8 cellular contexts compared by ENCODE assay signal in the genomic region with DNA sequence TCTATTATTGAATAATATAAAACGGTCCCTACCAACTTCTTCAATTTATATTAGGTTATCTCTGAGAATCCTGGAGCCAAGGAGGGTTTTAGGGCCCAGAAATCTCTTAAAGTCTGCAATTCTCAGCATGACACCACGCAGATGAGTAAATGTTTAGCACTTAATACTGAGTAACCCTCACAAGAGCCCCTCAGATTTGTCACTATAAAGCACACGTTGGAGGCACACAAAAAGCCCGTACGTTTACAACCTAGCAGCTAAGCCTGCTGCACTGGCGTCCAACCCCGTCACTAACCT. TPM values are rescaled to one million over a fixed set of nuclear protein-coding genes. Genes with fewer than 3 reads are reported as not detected.
DNase-seq lines count a peak whose midpoint lies in the region; ATAC-seq and TF ChIP-seq lines count a peak whose summit lies in the region.

No MANE protein-coding gene starts in this region.

- no peak for TF ChIP-seq EP300 in upper lobe of left lung (IDR thresholded peaks at IDR 0.05)

- DNase-seq in A673 (ENCODE audit: low spot score) (no peak), astrocyte of the spinal cord (ENCODE audit: low read depth, low spot score) (peak; percentile 14), right lobe of liver (no peak), upper lobe of left lung (no peak), NCI-H2081 (lab: John Stamatoyannopoulos, UW) (no peak)
- no peak for DNase-seq in stimulated activated CD4-positive, alpha-beta T cell treated with anti-CD3 and anti-CD28 coated beads, Interleukin-2, amount 100 ng/mL, for 24 hours

- TF ChIP-seq CTCF in A673 (conservative IDR thresholded peaks at IDR 0.05; ENCODE audit: low read depth, low read length) (no peak), astrocyte of the spinal cord (IDR thresholded peaks at IDR 0.05; ENCODE audit: low read depth, low read length) (no peak), right lobe of liver (IDR thresholded peaks at IDR 0.05) (no peak), upper lobe of left lung (IDR thresholded peaks at IDR 0.05) (no peak)

- peak; percentile 4 for ATAC-seq in HG03135 (IDR thresholded peaks at IDR 0.05; ENCODE audit: unreplicated experiment)
- ATAC-seq in right lobe of liver = peak; percentile 32 to 46 (median 43)
- ATAC-seq in upper lobe of left lung (ENCODE audit: low FRiP score in 2 of 2) = peak in 1 of 2 donors; percentile 23
- no peak for ATAC-seq in GM19455 (IDR thresholded peaks at IDR 0.05; ENCODE audit: unreplicated experiment)

- intact Hi-C loops in A673 (cut with micrococcal nuclease; ENCODE audit: unreplicated experiment) = no loop called here
- intact Hi-C loops in right lobe of liver (cut with DNase I) = no loop called here

- TF ChIP-seq POLR2A in right lobe of liver (IDR thresholded peaks at IDR 0.05) (no peak), upper lobe of left lung (IDR thresholded peaks at IDR 0.05) (no peak)

- H3K9me3 ChIP-seq in A673 (ENCODE audit: low read depth, low read length, poor library complexity, severe bottlenecking) (no peaks in the 10 kb centered on the region), right lobe of liver (no peaks in the 10 kb centered on the region), upper lobe of left lung (no peaks in the 10 kb centered on the region)

- in situ Hi-C loops in astrocyte of the spinal cord (cut with HindIII; ENCODE audit: low sequenced_read_pairs) = no loop called here

- H3K4me3 ChIP-seq in A673 (ENCODE audit: low read depth, low read length, poor library complexity, severe bottlenecking) (peak overlapping the region; percentile 69), astrocyte of the spinal cord (ENCODE audit: low read depth, low read length) (peak overlapping the region; percentile 89), right lobe of liver (peak overlapping the region; percentile 80 to 93 (median 93)), upper lobe of left lung (peak overlapping the region; percentile 45 to 80 (median 76))

- POLR2A ChIA-PET in A673 (lab: Charles Lee; ENCODE audit: low non-redundant PET) = no interaction called here

- peak overlapping the region; percentile 97 for H3K27ac ChIP-seq in A673 (ENCODE audit: low read depth, low read length, poor library complexity, severe bottlenecking)
- peak overlapping the region; percentile 97 to 100 (median 98) for H3K27ac ChIP-seq in right lobe of liver
- H3K27ac ChIP-seq in upper lobe of left lung = peak overlapping the region; percentile 99 to 100 (median 100)

- CTCF ChIA-PET in A673 (lab: Charles Lee) = no interaction called here

- H3K4me1 ChIP-seq in A673 (ENCODE audit: insufficient read depth, low read length, poor library complexity, severe bottlenecking) (peaks cover 19% of the 10 kb centered on the region), right lobe of liver (peaks cover 0 to 35% (median 12%) of the 10 kb centered on the region in 4 donors), upper lobe of left lung (peaks cover 41 to 58% (median 46%) of the 10 kb centered on the region in 4 donors)

- no peaks in the 10 kb centered on the region for H3K27me3 ChIP-seq in A673 (replicated peaks; ENCODE audit: insufficient read depth, low read depth, low read length, poor library complexity)
- no peaks in the 10 kb centered on the region for H3K27me3 ChIP-seq in right lobe of liver
- no peaks in the 10 kb centered on the region for H3K27me3 ChIP-seq in upper lobe of left lung

- BruUV-seq in A673 (replicated peaks; lab: Mats Ljungman, UMichigan) = no TSS peak

- WGBS in right lobe of liver (ENCODE audit: insufficient coverage, low coverage, low lambda C conversion rate, missing lambda C conversion rate) = 0% methylated on average over 7 of the region's 7 CpGs
- WGBS in upper lobe of left lung, 2 donors = 1% methylated on average over 4 to 7 of the region's 7 CpGs

- no peaks in the 10 kb centered on the region for H3K36me3 ChIP-seq in A673 (ENCODE audit: insufficient read depth, low read length, poor library complexity, severe bottlenecking)
- H3K36me3 ChIP-seq in right lobe of liver = peaks cover 0 to 2% (median 0%) of the 10 kb centered on the region in 4 donors
- H3K36me3 ChIP-seq in upper lobe of left lung = peaks cover 0 to under 1% (median 0%) of the 10 kb centered on the region in 4 donors

RNA-seq across cellular contexts. Expression of a gene that starts 1.2 kb away (rescaled TPM):
- total RNA-seq in A673 (2021) (273 TPM in 2 replicates), right lobe of liver (10 to 100 TPM; 35.5 to 72.0 (median 53.3) TPM), upper lobe of left lung (100 to 1,000 TPM in 5 of 6 donors, 10 to 100 TPM in 1; 48.8 to 210 (median 177) TPM)

RNA-seq across cellular contexts. Expression of a gene that starts 1.2 kb away (rescaled TPM):
- total RNA-seq in A673 (2021) (114 and 124 TPM in 2 replicates), right lobe of liver (10 to 100 TPM; 13.3 to 32.8 (median 21.0) TPM), upper lobe of left lung (10 to 100 TPM; 14.1 to 64.9 (median 31.4) TPM)

RNA-seq across cellular contexts. Expression of a gene that starts 35.7 kb away (rescaled TPM):
- total RNA-seq in A673 (2021) (22.2 and 23.2 TPM in 2 replicates), right lobe of liver (10 to 100 TPM; 30.9 to 63.7 (median 44.3) TPM), upper lobe of left lung (10 to 100 TPM; 16.2 to 90.1 (median 22.6) TPM)

RNA-seq across cellular contexts. Expression of a gene that starts 35.7 kb away (rescaled TPM):
- total RNA-seq in A673 (2021) (134 and 153 TPM in 2 replicates), right lobe of liver (100 to 1,000 TPM in 2 of 6 experiments, 10 to 100 TPM in 4; 70.4 to 209 (median 84.8) TPM), upper lobe of left lung (100 to 1,000 TPM; 105 to 213 (median 134) TPM)

RNA-seq across cellular contexts. Expression of a gene that starts 47.8 kb away (rescaled TPM):
- total RNA-seq in A673 (2021) = 0.67 and 1.2 TPM in 2 replicates
- total RNA-seq in right lobe of liver = 10 to 100 TPM in 1 of 6 experiments, 1 to 10 TPM in 5; 1.7 to 13.8 (median 3.6) TPM
- 10 to 100 TPM in 2 of 6 donors, 1 to 10 TPM in 4; 2.7 to 48.2 (median 4.8) TPM for total RNA-seq in upper lobe of left lung
